ENCODE assay signal across 1 cellular context in the genomic region with DNA sequence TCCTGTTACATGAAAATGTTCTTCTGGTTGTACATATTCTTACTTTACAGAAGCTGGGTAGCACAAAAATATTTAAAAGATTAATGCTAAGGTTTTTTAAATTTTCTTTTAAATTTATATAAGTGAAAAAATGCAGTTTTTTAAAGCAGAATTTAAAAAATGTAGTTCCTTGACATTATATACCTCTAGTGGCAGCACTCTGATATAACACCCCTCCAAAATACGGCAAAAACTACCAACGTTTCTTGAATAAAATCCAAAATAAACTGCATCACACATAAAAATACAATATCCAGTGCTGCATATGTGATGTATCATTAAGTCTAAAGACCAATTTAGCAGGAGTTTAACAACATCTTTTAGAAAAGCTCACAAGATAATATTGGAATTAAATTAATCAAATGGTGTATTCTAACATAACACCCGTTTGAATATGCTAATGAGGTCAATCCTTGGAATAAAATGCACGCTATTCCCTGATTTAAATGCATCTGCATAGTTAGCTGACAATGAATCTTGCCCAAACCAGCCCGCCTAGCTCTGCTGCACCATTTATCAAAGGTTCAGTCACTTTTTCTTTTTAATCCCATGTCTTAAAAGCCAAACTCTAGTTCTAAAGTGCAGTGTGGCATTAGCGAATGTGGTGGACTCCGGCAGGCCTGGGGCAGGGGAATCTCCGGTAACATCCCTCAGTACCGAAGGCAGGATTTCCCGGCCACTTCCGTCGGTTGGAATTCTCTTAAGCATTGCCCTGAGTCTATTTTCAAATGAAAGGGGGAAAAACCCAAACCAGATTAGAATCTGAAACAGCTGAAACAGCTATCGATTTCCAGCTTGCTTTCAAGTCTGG.
TF ChIP-seq lines count a peak whose summit lies in the region.

No MANE protein-coding gene starts in this region.

TF ChIP-seq in GM23338, 12 proteins besides CTCF, POLR2A, EP300 and RAD21 (continued from another document):
- no peak for TF ChIP-seq ZNF462 (CRISPR knock-in tag; IDR thresholded peaks at IDR 0.05)
- TF ChIP-seq ZNF114 (CRISPR knock-in tag; IDR thresholded peaks at IDR 0.05), result no peak
- no peak for TF ChIP-seq NANOG (IDR thresholded peaks at IDR 0.05; ENCODE audit: borderline replicate concordance)
